Comparison of ENCODE assay signal across 25 cellular contexts in the genomic region with DNA sequence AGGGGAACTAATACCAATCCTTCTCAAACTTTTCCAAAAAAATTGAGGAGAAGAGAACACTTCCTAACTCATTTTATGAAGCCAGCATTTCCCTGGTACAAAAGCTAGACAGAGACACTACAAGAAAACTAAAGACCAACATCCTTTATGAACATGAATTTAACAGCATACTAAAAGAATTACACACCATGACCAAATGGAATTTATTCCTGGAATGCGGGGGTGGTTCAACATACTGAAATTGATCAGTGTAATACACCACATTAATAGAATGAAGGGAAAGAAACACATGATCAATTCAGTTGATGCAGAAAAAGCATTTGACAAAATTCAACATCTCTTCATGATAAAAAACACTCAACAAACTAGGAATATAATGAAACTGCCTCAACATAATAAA.
"Had no signal": no experiment of that assay in that cellular context is flagged by ENCODE, and none has a peak within 500 bp of the region (broad histone marks: within the 10 kb centered on the region; RNA-seq: fewer than 3 reads in every experiment).

No MANE protein-coding gene starts in this region.

- H3K27me3 ChIP-seq: neutrophil, pancreas, right lobe of liver, stomach, thyroid gland, vagina had no signal

- H3K4me2 ChIP-seq: smooth muscle cell had no signal

- H3K27ac Mint-ChIP-seq: immature natural killer cell; natural killer cell treated with Interleukin-12 subunit alpha and Interleukin-12 subunit beta and Interleukin-15 and Interleukin-18, amount 100 ng/mL, for 72 hours had no signal

- ATAC-seq: effector memory CD8-positive, alpha-beta T cell; left ventricle myocardium superior; lower lobe of right lung; natural killer cell treated with Interleukin-12 subunit alpha and Interleukin-12 subunit beta and Interleukin-15 and Interleukin-18, amount 100 ng/mL, for 72 hours; pancreas; right lobe of liver had no signal

- FAIRE-seq: endometrium, frontal cortex, keratinocyte had no signal

- H3K4me3 Mint-ChIP-seq: effector memory CD8-positive, alpha-beta T cell; immature natural killer cell; natural killer cell treated with Interleukin-12 subunit alpha and Interleukin-12 subunit beta and Interleukin-15 and Interleukin-18, amount 100 ng/mL, for 72 hours; neural crest cell had no signal

- H3K9me3 Mint-ChIP-seq: effector memory CD8-positive, alpha-beta T cell; immature natural killer cell; natural killer cell treated with Interleukin-12 subunit alpha and Interleukin-12 subunit beta and Interleukin-15 and Interleukin-18, amount 100 ng/mL, for 72 hours had no signal

- H3K36me3 ChIP-seq: pancreas, right lobe of liver, thyroid gland, vagina had no signal

- H3K9me3 ChIP-seq: lower lobe of right lung, neutrophil, pancreas, right lobe of liver, stomach, thyroid gland, vagina had no signal

- H3K27ac ChIP-seq: lower lobe of right lung, neutrophil, pancreas, right lobe of liver, stomach, thyroid gland, vagina had no signal

- DNase-seq: cortex of kidney; effector memory CD8-positive, alpha-beta T cell; erythroblast; hypothalamus; immature natural killer cell; left ventricle myocardium superior; lower lobe of right lung; pancreas; right lobe of liver; stimulated activated CD4-positive, alpha-beta T cell treated with anti-CD3 and anti-CD28 coated beads, Interleukin-12 subunit alpha, Interleukin-12 subunit beta, amount 100 ng/mL, for 4 hours; stimulated activated CD4-positive, alpha-beta T cell treated with anti-CD3 and anti-CD28 coated beads, Interleukin-1b, Interleukin-23, amount 100 ng/mL, for 48 hours; stimulated activated CD4-positive, alpha-beta T cell treated with anti-CD3 and anti-CD28 coated beads, Interleukin-4, amount 100 ng/mL, for 1 hour; stimulated activated CD8-positive, alpha-beta memory T cell treated with anti-CD3 and anti-CD28 coated beads, Interleukin-4, amount 100 ng/mL, for 48 hours; stimulated activated naive CD4-positive, alpha-beta T cell treated with Interleukin-2 at 50 U/mL for 16 hours; stomach; thyroid gland; trophoblast cell had no signal

- H3K4me3 ChIP-seq: lower lobe of right lung, pancreas, right lobe of liver, smooth muscle cell, stomach, thyroid gland, vagina had no signal

- H3K4me1 ChIP-seq: lower lobe of right lung, pancreas, right lobe of liver, stomach, thyroid gland had no signal

- H3K27me3 Mint-ChIP-seq: effector memory CD8-positive, alpha-beta T cell; natural killer cell treated with Interleukin-12 subunit alpha and Interleukin-12 subunit beta and Interleukin-15 and Interleukin-18, amount 100 ng/mL, for 72 hours had no signal
